ENCODE assay signal across 20 cellular contexts in the genomic region with DNA sequence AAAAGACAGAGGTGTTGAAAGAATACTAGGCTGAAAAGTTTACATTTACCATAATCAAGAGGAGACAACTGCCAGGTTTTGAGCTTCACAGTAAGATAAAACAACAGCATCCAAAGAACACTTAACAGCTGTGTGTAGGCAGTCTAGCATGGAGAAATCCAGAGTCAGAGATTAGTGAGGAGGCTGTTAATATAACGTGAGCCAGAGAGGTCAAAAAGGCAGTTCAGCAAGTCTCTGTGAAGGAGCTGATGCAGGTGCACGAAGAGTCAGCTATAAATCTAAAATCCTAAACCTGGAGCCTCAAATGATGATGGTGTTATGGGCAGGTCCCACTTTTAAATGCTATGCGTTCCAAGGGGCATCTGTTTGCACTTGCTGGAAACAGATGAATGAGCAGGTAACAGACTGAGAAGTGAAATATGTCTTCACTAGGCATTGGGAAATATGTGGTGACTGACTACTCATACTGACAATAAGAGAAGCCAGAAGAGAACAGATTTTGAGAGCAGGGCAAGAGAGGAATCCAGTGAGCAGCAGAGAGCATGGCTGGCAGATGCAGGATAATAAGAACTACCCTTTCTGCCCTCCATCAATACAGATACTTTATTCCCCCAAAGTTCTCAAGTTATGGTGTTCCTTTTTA. TPM values are rescaled to one million over a fixed set of nuclear protein-coding genes. Genes with fewer than 3 reads are reported as not detected.
A peak's percentile ranks its signal among the peaks of the same experiment; 100 is the strongest.
DNase-seq lines count a peak whose midpoint lies in the region; ATAC-seq, FAIRE-seq and TF ChIP-seq lines count a peak whose summit lies in the region.
"Had no signal": no experiment of that assay in that cellular context is flagged by ENCODE, and none has a peak within 500 bp of the region (broad histone marks: within the 10 kb centered on the region; RNA-seq: fewer than 3 reads in every experiment).

No MANE protein-coding gene starts in this region.

- in situ Hi-C loops in K562 (cut with MboI) = no loop called here

- H3K9me3 ChIP-seq in right atrium auricular region (no peaks in the 10 kb centered on the region), K562 (replicated peaks; ENCODE audit: control insufficient read depth, insufficient read depth, low read depth, low read length) (no peaks in the 10 kb centered on the region), right cardiac atrium (ENCODE audit: control insufficient read depth, low read length) (no peaks in the 10 kb centered on the region), upper lobe of right lung (no peaks in the 10 kb centered on the region)
- H3K9me3 ChIP-seq: lower lobe of right lung had no signal

- no TSS peak for BruUV-seq in K562 (replicated peaks; lab: Mats Ljungman, UMichigan)

- peaks cover 57% of the 10 kb centered on the region for H3K79me2 ChIP-seq in K562 (ENCODE audit: control insufficient read depth, insufficient read depth, low read length)

- peak overlapping the region; percentile 21; the same call in 1 of the 2 replicates for H3K4me2 ChIP-seq in K562 (ENCODE audit: insufficient read depth, low read length)

- TF ChIP-seq RAD21 in K562 (CRISPR knock-in tag; conservative IDR thresholded peaks at IDR 0.05 in 1 of 2, IDR thresholded peaks at IDR 0.05 in 1 of 2) = no peak

- no peak overlapping the region for H3K4me3 ChIP-seq in right atrium auricular region
- no peak overlapping the region for H3K4me3 ChIP-seq in K562
- H3K4me3 ChIP-seq in right cardiac atrium (ENCODE audit: low read length) = no peak overlapping the region
- no peak overlapping the region for H3K4me3 ChIP-seq in upper lobe of right lung
- H3K4me3 ChIP-seq: lower lobe of right lung, SK-N-MC had no signal

- TF ChIP-seq EP300 in K562 (IDR thresholded peaks at IDR 0.05; ENCODE audit: low read length) = no peak

- WGBS in K562 (ENCODE audit: insufficient coverage, low coverage, missing lambda C conversion rate) = 10% methylated on average over 3 of the region's 3 CpGs
- 43% methylated on average over 3 of the region's 3 CpGs for WGBS in right cardiac atrium

- H2AFZ ChIP-seq in K562 (ENCODE audit: low read depth, low read length) = no peak overlapping the region

- CTCF ChIA-PET in K562 (lab: Yijun Ruan, JAX; ENCODE audit: low intra/inter-chr PET ratio) = no interaction called here

- POLR2A ChIA-PET in K562 (lab: Yijun Ruan, JAX) = interaction anchor here (0.6 to 2.9 kb wide), 5 partner anchors 9 to 1024 kb away, joined by 3 to 7 read pairs (median 4); a partner anchor contains a TSS

- H3K9ac ChIP-seq in K562 (ENCODE audit: insufficient read depth in 1 of 2, low read depth in 2 of 2, low read length in 2 of 2) = no peak overlapping the region

- H3K27ac ChIP-seq in right atrium auricular region (peak overlapping the region in 1 of 2 donors; percentile 32), K562 (ENCODE audit: extremely low read depth, low read depth, low read length) (peak overlapping the region; percentile 34; the same call in 1 of the 3 replicates), right cardiac atrium (ENCODE audit: low read length) (no peak overlapping the region), upper lobe of right lung (no peak overlapping the region)
- H3K27ac ChIP-seq: brain microvascular endothelial cell, lower lobe of right lung, SK-N-MC had no signal

- peaks cover 7% of the 10 kb centered on the region; the same call in 1 of the 2 replicates for H4K20me1 ChIP-seq in K562 (replicated peaks; ENCODE audit: control insufficient read depth, insufficient read depth, low read length)

- no peak for FAIRE-seq in K562 (lab: Jason Lieb, UNC)
- FAIRE-seq: G401.6 had no signal

- TF ChIP-seq POLR2A in K562 (conservative IDR thresholded peaks at IDR 0.05) = no peak

- DNase-seq in Right ventricle myocardium superior (no peak), right atrium auricular region (ENCODE audit: low spot score) (no peak), K562 (ENCODE audit: extremely low read depth in 1 of 4, low spot score in 3 of 4) (peak in 1 of 4 experiments; percentile 12), right cardiac atrium (no peak), upper lobe of right lung (no peak), NCI-H2227 treated with DMSO at 0.1 percent for 48 hours (lab: John Stamatoyannopoulos, UW) (no peak)
- no peak for DNase-seq in activated naive CD4-positive, alpha-beta T cell treated with Interleukin-2 at 50 U/mL for 16 hours
- DNase-seq: activated CD4-positive, alpha-beta T cell treated with anti-CD3 and anti-CD28 coated beads for 48 hours; activated naive CD4-positive, alpha-beta T cell treated with anti-CD3 and anti-CD28 coated beads, Interleukin-2, amount 50 U/mL, for 16 hours; brain microvascular endothelial cell; effector CD4-positive, alpha-beta T cell; GOT3; Karpas-422; lower lobe of right lung; naive B cell; NCI-H187 treated with DMSO at 0.1 percent for 48 hours; NCI-H446 treated with DMSO at 0.1 percent for 48 hours had no signal

- H3K9me1 ChIP-seq in K562 (ENCODE audit: control insufficient read depth, insufficient read depth, low read length) = no peaks in the 10 kb centered on the region

- H3K4me1 ChIP-seq in right atrium auricular region = peaks cover 0 to 14% of the 10 kb centered on the region in 2 donors
- H3K4me1 ChIP-seq in K562 (replicated peaks in 1 of 2; ENCODE audit: control insufficient read depth in 2 of 2, insufficient read depth in 2 of 2, low read length in 2 of 2) = peaks cover 14 to 22% of the 10 kb centered on the region in 2 experiments; a peak in 4 of 5 replicates
- H3K4me1 ChIP-seq in right cardiac atrium (ENCODE audit: control insufficient read depth, insufficient read depth, low read length) = no peaks in the 10 kb centered on the region
- no peaks in the 10 kb centered on the region for H3K4me1 ChIP-seq in upper lobe of right lung
- H3K4me1 ChIP-seq: lower lobe of right lung had no signal

- no peak for TF ChIP-seq CTCF in right atrium auricular region (IDR thresholded peaks at IDR 0.05)
- TF ChIP-seq CTCF in K562 (IDR thresholded peaks at IDR 0.05 in 2 of 3, conservative IDR thresholded peaks at IDR 0.05 in 1 of 3; ENCODE audit: insufficient read depth in 2 of 3, low read depth in 1 of 3, low read length in 3 of 3) = no peak
- TF ChIP-seq CTCF in upper lobe of right lung (IDR thresholded peaks at IDR 0.05) = no peak

- peaks cover 42% of the 10 kb centered on the region for H3K36me3 ChIP-seq in right atrium auricular region
- peaks cover 67% of the 10 kb centered on the region for H3K36me3 ChIP-seq in K562 (ENCODE audit: control insufficient read depth, insufficient read depth, low read length)
- H3K36me3 ChIP-seq in upper lobe of right lung = peaks cover 62% of the 10 kb centered on the region

- ATAC-seq in Right ventricle myocardium superior (ENCODE audit: poor library complexity) (peak; percentile 47), K562 (peak; percentile 61), right cardiac atrium (peak; percentile 16 to 23), upper lobe of right lung (peak; percentile 31), GM18873 (IDR thresholded peaks at IDR 0.05; ENCODE audit: low FRiP score, unreplicated experiment) (no peak)
- ATAC-seq: lower lobe of right lung had no signal

- H3K27me3 ChIP-seq in right atrium auricular region (no peaks in the 10 kb centered on the region), K562 (ENCODE audit: control insufficient read depth in 2 of 2, insufficient read depth in 2 of 2, low read length in 2 of 2) (no peaks in the 10 kb centered on the region), right cardiac atrium (ENCODE audit: control insufficient read depth, insufficient read depth) (no peaks in the 10 kb centered on the region), upper lobe of right lung (no peaks in the 10 kb centered on the region)
- H3K27me3 ChIP-seq: brain microvascular endothelial cell had no signal

- intact Hi-C loops in Right ventricle myocardium superior (cut with DNase I) (no loop called here), K562 (cut with micrococcal nuclease) (loop anchor here (2.0 to 10.0 kb wide), 2 partner anchors 32 to 232 kb away; a partner anchor contains a TSS), right cardiac atrium (cut with DNase I) (no loop called here), upper lobe of right lung (cut with DNase I) (no loop called here)

RNA-seq across cellular contexts. Expression of a gene that starts 8.7 kb away (rescaled TPM):
- 10.4 TPM for total RNA-seq in Right ventricle myocardium superior
- total RNA-seq in right atrium auricular region = 10 to 100 TPM; 12.3 to 14.9 TPM
- 58.4 and 95.3 TPM in 2 replicates for total RNA-seq in K562 (2011; cell fraction: chromatin; rRNA removed; ENCODE audit: low replicate concordance)
- total RNA-seq in K562 (2011; cell fraction: nucleolus; rRNA removed) = 47.5 and 55.4 TPM in 2 replicates
- total RNA-seq in K562 (2011; cell fraction: nucleoplasm; rRNA removed) = 70.0 and 94.7 TPM in 2 replicates
- total RNA-seq in K562 (2014; rRNA removed) = 51.2 and 70.5 TPM in 2 replicates
- 68.9 and 72.5 TPM in 2 replicates for total RNA-seq in K562 (2014; rRNA removed; fragmentation: Illumina TruSeq; extraction: Trizol)
- 54.5 and 59.3 TPM in 2 replicates for total RNA-seq in K562 (2015; rRNA removed; fragmentation: Illumina TruSeq; extraction: Trizol)
- total RNA-seq in K562 (2021) = 46.2 and 49.2 TPM in 2 replicates
- 50.1 and 69.5 TPM in 2 replicates for polyA plus RNA-seq in K562 (2011; rRNA removed)
- polyA plus RNA-seq in K562 (2011; cell fraction: cytosol; rRNA removed) = 25.0 and 40.2 TPM in 2 replicates
- polyA plus RNA-seq in K562 (2011; cell fraction: nucleus; rRNA removed) = 48.7 and 57.1 TPM in 2 replicates
- 40.8 and 49.4 TPM in 2 replicates for polyA plus RNA-seq in K562 (2012)
- 58.1 and 73.6 TPM in 2 replicates for polyA plus RNA-seq in K562 (2014; fragmentation: Illumina TruSeq; extraction: Trizol)
- 10 to 100 TPM; 81.9 to 92.4 TPM for polyA plus RNA-seq in K562 (2014; fragmentation: Nextera tagmentation; extraction: Ambion mirVana)
- polyA plus RNA-seq in K562 (2014; rRNA removed) = 65.7 and 68.2 TPM in 2 replicates
- polyA minus RNA-seq in K562 (2011; rRNA and poly(A)+ RNA removed) = 46.6 and 58.5 TPM in 2 replicates
- 14.2 and 17.1 TPM in 2 replicates for polyA minus RNA-seq in K562 (2011; cell fraction: cytosol; rRNA and poly(A)+ RNA removed)
- polyA minus RNA-seq in K562 (2011; cell fraction: nucleus; rRNA and poly(A)+ RNA removed) = 26.3 and 37.4 TPM in 2 replicates
- total RNA-seq in right cardiac atrium = 10 to 100 TPM; 15.7 to 16.8 (median 16.3) TPM
- polyA plus RNA-seq in right cardiac atrium = 17.1 TPM
- 24.9 TPM for total RNA-seq in upper lobe of right lung

RNA-seq across cellular contexts. Expression of a gene that starts 32.4 kb away (rescaled TPM):
- total RNA-seq in Right ventricle myocardium superior (74.5 TPM), right atrium auricular region (10 to 100 TPM; 64.4 to 74.9 TPM), K562 (2014; rRNA removed) (105 and 109 TPM in 2 replicates), K562 (2014; rRNA removed; fragmentation: Illumina TruSeq; extraction: Trizol) (175 and 189 TPM in 2 replicates), K562 (2015; rRNA removed; fragmentation: Illumina TruSeq; extraction: Trizol) (192 and 194 TPM in 2 replicates), K562 (2021) (137 and 138 TPM in 2 replicates), right cardiac atrium (100 to 1,000 TPM in 2 of 4 donors, 10 to 100 TPM in 2; 63.7 to 119 (median 91.2) TPM), upper lobe of right lung (125 TPM)
- 20.1 and 36.0 TPM in 2 replicates for total RNA-seq in K562 (2011; cell fraction: chromatin; rRNA removed; ENCODE audit: low replicate concordance)
- 20.0 and 23.6 TPM in 2 replicates for total RNA-seq in K562 (2011; cell fraction: nucleolus; rRNA removed)
- 25.0 and 35.3 TPM in 2 replicates for total RNA-seq in K562 (2011; cell fraction: nucleoplasm; rRNA removed)
- polyA plus RNA-seq in K562 (2011; rRNA removed) (170 and 197 TPM in 2 replicates), K562 (2014; fragmentation: Illumina TruSeq; extraction: Trizol) (175 and 213 TPM in 2 replicates), K562 (2014; fragmentation: Nextera tagmentation; extraction: Ambion mirVana) (100 to 1,000 TPM; 164 to 359 TPM), K562 (2014; rRNA removed) (161 and 171 TPM in 2 replicates), right cardiac atrium (72.2 TPM)
- polyA plus RNA-seq in K562 (2011; cell fraction: cytosol; rRNA removed) = 36.7 and 57.5 TPM in 2 replicates
- 29.8 and 37.5 TPM in 2 replicates for polyA plus RNA-seq in K562 (2011; cell fraction: nucleus; rRNA removed)
- 79.7 and 168 TPM in 2 replicates for polyA plus RNA-seq in K562 (2012)
- 157 and 185 TPM in 2 replicates for polyA minus RNA-seq in K562 (2011; rRNA and poly(A)+ RNA removed)
- polyA minus RNA-seq in K562 (2011; cell fraction: cytosol; rRNA and poly(A)+ RNA removed) = 58.8 and 127 TPM in 2 replicates
- polyA minus RNA-seq in K562 (2011; cell fraction: nucleus; rRNA and poly(A)+ RNA removed) = 11.3 and 22.5 TPM in 2 replicates
